In genomic region chr14:91311284-91311662, GRCh38 we compare ENCODE assay signal across 13 cellular contexts.
DNase-seq lines count a peak whose midpoint lies in the region; ATAC-seq and TF ChIP-seq lines count a peak whose summit lies in the region.
"Had no signal": no experiment of that assay in that cellular context is flagged by ENCODE, and none has a peak within 500 bp of the region (broad histone marks: within the 10 kb centered on the region; RNA-seq: fewer than 3 reads in every experiment).

No MANE protein-coding gene starts in this region.

- CTCF ChIA-PET in HCT116 (lab: Charles Lee): no interaction called here

- H2AK5ac ChIP-seq in neuronal stem cell (ENCODE audit: low read depth, low read length) (no peak overlapping the region), mesendoderm (ENCODE audit: low read length) (no peak overlapping the region)

- BruUV-seq in HCT116 (replicated peaks; lab: Mats Ljungman, UMichigan): no TSS peak

- H2BK12ac ChIP-seq in neuronal stem cell (ENCODE audit: low read length): no peak overlapping the region

- intact Hi-C loops in HCT116 (cut with micrococcal nuclease): no loop called here

- no peak overlapping the region for H4K8ac ChIP-seq in neuronal stem cell (ENCODE audit: low read depth, low read length)
- H4K8ac ChIP-seq in mesendoderm (ENCODE audit: low read depth, low read length): no peak overlapping the region

- no peak overlapping the region for H4K5ac ChIP-seq in mesendoderm (ENCODE audit: low read length)

- H3K56ac ChIP-seq in mesendoderm (ENCODE audit: low read length): no peak overlapping the region

- H2BK15ac ChIP-seq in neuronal stem cell (ENCODE audit: low read length): no peak overlapping the region
- no peak overlapping the region for H2BK15ac ChIP-seq in mesendoderm (replicated peaks; ENCODE audit: low read depth)

- H3K4me1 ChIP-seq in HCT116 (ENCODE audit: control insufficient read depth in 1 of 2, insufficient read depth in 2 of 2, low read length in 2 of 2) (peaks cover 0 to 8% of the 10 kb centered on the region in 2 experiments; a peak in 2 of 4 replicates), neuronal stem cell (ENCODE audit: control insufficient read depth in 2 of 2, insufficient read depth in 1 of 2, low read depth in 1 of 2, low read length in 2 of 2) (peaks cover 0 to 1% of the 10 kb centered on the region in 2 donors), mesendoderm (ENCODE audit: control insufficient read depth, low read depth, low read length) (no peaks in the 10 kb centered on the region), MM.1S (ENCODE audit: low read length) (peaks cover 5% of the 10 kb centered on the region)
- H3K4me1 ChIP-seq: gastrocnemius medialis had no signal

- no peak overlapping the region for H3K14ac ChIP-seq in neuronal stem cell (ENCODE audit: low read length)

- H3K4ac ChIP-seq in neuronal stem cell (ENCODE audit: low read length) (no peak overlapping the region), mesendoderm (ENCODE audit: low read depth, low read length) (no peak overlapping the region)

- DNase-seq in HCT116 (ENCODE audit: low read depth, low spot score) (no peak), T follicular helper cell (ENCODE audit: low read depth) (peak; percentile 28), neuronal stem cell (ENCODE audit: low spot score) (no peak), mesendoderm (no peak), NCI-H82 treated with DMSO at 0.1 percent for 48 hours (lab: John Stamatoyannopoulos, UW; ENCODE audit: unreplicated experiment) (no peak), MM.1S (no peak)
- peak; percentile 38 to 62 for DNase-seq in activated T-cell treated with anti-CD3 and anti-CD28 coated beads, Interleukin-2, amount 50 U/mL, for 72 hours
- DNase-seq: gastrocnemius medialis, NCI-H146, SK-N-SH had no signal

- no peak for TF ChIP-seq RAD21 in HCT116 (IDR thresholded peaks at IDR 0.05; ENCODE audit: low read depth)

- H3K27me3 Mint-ChIP-seq in activated T-cell treated with anti-CD3 and anti-CD28 coated beads, Interleukin-2, amount 50 U/mL, for 72 hours (ENCODE audit: low read depth): no peaks in the 10 kb centered on the region
- H3K27me3 Mint-ChIP-seq: brain had no signal

- peaks cover 4% of the 10 kb centered on the region; the same call in 1 of the 2 replicates for H3F3A ChIP-seq in MM.1S (ENCODE audit: insufficient read depth, low read length)

- H4K20me1 ChIP-seq in HCT116 (ENCODE audit: insufficient read depth) (no peaks in the 10 kb centered on the region), MM.1S (ENCODE audit: insufficient read depth, low read length) (no peaks in the 10 kb centered on the region)

- H3K27ac Mint-ChIP-seq in activated T-cell treated with anti-CD3 and anti-CD28 coated beads, Interleukin-2, amount 50 U/mL, for 72 hours: peak overlapping the region; percentile 78
- H3K27ac Mint-ChIP-seq: brain had no signal

- H3K9me3 ChIP-seq in HCT116 (ENCODE audit: control insufficient read depth in 1 of 2, insufficient read depth in 1 of 2, low read depth in 1 of 2, low read length in 2 of 2) (no peaks in the 10 kb centered on the region), neuronal stem cell (replicated peaks in 1 of 2; ENCODE audit: control insufficient read depth in 2 of 2, insufficient read depth in 1 of 2, low read depth in 1 of 2, low read length in 2 of 2) (peaks cover 13 to 33% of the 10 kb centered on the region in 2 donors), MM.1S (replicated peaks; ENCODE audit: insufficient read depth, low read length) (no peaks in the 10 kb centered on the region)
- H3K9me3 ChIP-seq: gastrocnemius medialis, SK-N-SH, vagina had no signal

- no CpG with 5 or more reads among the region's 5 CpGs for WGBS in neuronal stem cell (ENCODE audit: extremely low coverage in 2 of 2, insufficient read length in 2 of 2, insufficient replicate concordance in 1 of 2), 2 donors
- no CpG with 5 or more reads among the region's 5 CpGs for WGBS in mesendoderm (ENCODE audit: extremely low coverage, insufficient coverage, low lambda C conversion rate)

- H3K27me3 ChIP-seq in HCT116 (ENCODE audit: insufficient read depth, low read length): no peaks in the 10 kb centered on the region
- H3K27me3 ChIP-seq in neuronal stem cell (ENCODE audit: control insufficient read depth in 3 of 3, insufficient read depth in 3 of 3, low read depth in 1 of 3, low read length in 3 of 3): no peaks in the 10 kb centered on the region
- H3K27me3 ChIP-seq in mesendoderm (ENCODE audit: insufficient read depth, low read length, poor library complexity): no peaks in the 10 kb centered on the region
- H3K27me3 ChIP-seq in MM.1S (replicated peaks; ENCODE audit: insufficient read depth, low read length): no peaks in the 10 kb centered on the region
- H3K27me3 ChIP-seq: gastrocnemius medialis, vagina had no signal

- H2BK5ac ChIP-seq in neuronal stem cell (ENCODE audit: low read length) (no peak overlapping the region), mesendoderm (ENCODE audit: low read length) (no peak overlapping the region)

- peak overlapping the region; percentile 38 for H4K91ac ChIP-seq in neuronal stem cell (ENCODE audit: low read depth, low read length, poor library complexity)

- H3K23ac ChIP-seq in neuronal stem cell (ENCODE audit: low read depth, low read length, poor library complexity): peak overlapping the region; percentile 34
- H3K23ac ChIP-seq in mesendoderm (ENCODE audit: low read length): no peak overlapping the region

- H3K79me1 ChIP-seq in neuronal stem cell (ENCODE audit: low read depth, low read length): peaks cover 7% of the 10 kb centered on the region
- peaks cover 2% of the 10 kb centered on the region for H3K79me1 ChIP-seq in mesendoderm (ENCODE audit: low read length)

- H3K4me1 Mint-ChIP-seq in activated T-cell treated with anti-CD3 and anti-CD28 coated beads, Interleukin-2, amount 50 U/mL, for 72 hours (ENCODE audit: low read depth): peaks cover 70% of the 10 kb centered on the region
- H3K4me1 Mint-ChIP-seq: brain had no signal

- H3K79me2 ChIP-seq in HCT116 (ENCODE audit: insufficient read depth, low read length): no peaks in the 10 kb centered on the region
- no peaks in the 10 kb centered on the region for H3K79me2 ChIP-seq in mesendoderm (ENCODE audit: control insufficient read depth, insufficient read depth, low read length)
- peaks cover 92% of the 10 kb centered on the region for H3K79me2 ChIP-seq in MM.1S (ENCODE audit: low read length)

- H3K9me2 ChIP-seq in HCT116 (ENCODE audit: insufficient read depth) (no peaks in the 10 kb centered on the region), MM.1S (replicated peaks; ENCODE audit: insufficient read depth, low read length) (no peaks in the 10 kb centered on the region)
- H3K9me2 ChIP-seq: SK-N-SH had no signal

- TF ChIP-seq POLR2A in HCT116 (IDR thresholded peaks at IDR 0.05; ENCODE audit: borderline replicate concordance, extremely low read depth, insufficient read depth, insufficient read length): no peak

- peaks cover 29 to 46% of the 10 kb centered on the region in 2 donors for H3K36me3 Mint-ChIP-seq in activated T-cell treated with anti-CD3 and anti-CD28 coated beads, Interleukin-2, amount 50 U/mL, for 72 hours (ENCODE audit: insufficient read depth in 2 of 2)

- H3K9ac ChIP-seq in HCT116 (ENCODE audit: low read length) (no peak overlapping the region), neuronal stem cell (ENCODE audit: low read depth, low read length, poor library complexity) (peak overlapping the region; percentile 38), mesendoderm (ENCODE audit: low read length) (no peak overlapping the region), MM.1S (ENCODE audit: low read length) (no peak overlapping the region)
- H3K9ac ChIP-seq: SK-N-SH had no signal

- H3K4me3 Mint-ChIP-seq in activated T-cell treated with anti-CD3 and anti-CD28 coated beads, Interleukin-2, amount 50 U/mL, for 72 hours: peak overlapping the region; percentile 68 to 73
- H3K4me3 Mint-ChIP-seq: brain had no signal

- H3K4me3 ChIP-seq in HCT116 (replicated peaks in 1 of 2; ENCODE audit: low read depth in 1 of 2, low read length in 2 of 2): no peak overlapping the region
- H3K4me3 ChIP-seq in neuronal stem cell (ENCODE audit: low read length in 2 of 2): no peak overlapping the region
- no peak overlapping the region for H3K4me3 ChIP-seq in mesendoderm (ENCODE audit: low read length)
- no peak overlapping the region for H3K4me3 ChIP-seq in MM.1S (ENCODE audit: low read length)
- H3K4me3 ChIP-seq: gastrocnemius medialis, vagina had no signal

- no peak for TF ChIP-seq CTCF in HCT116 (IDR thresholded peaks at IDR 0.05 in 2 of 3, conservative IDR thresholded peaks at IDR 0.05 in 1 of 3; ENCODE audit: borderline replicate concordance in 1 of 3, insufficient read depth in 1 of 3, low read depth in 2 of 3, low read length in 2 of 3)
- TF ChIP-seq CTCF in MM.1S (IDR thresholded peaks at IDR 0.05; ENCODE audit: low read length): no peak

- H3K4me2 ChIP-seq in HCT116 (ENCODE audit: low read length): peak overlapping the region; percentile 21
- H3K4me2 ChIP-seq in neuronal stem cell (ENCODE audit: insufficient read depth, low read length, poor library complexity, severe bottlenecking): no peak overlapping the region
- H3K4me2 ChIP-seq in mesendoderm (ENCODE audit: low read length): no peak overlapping the region
- H3K4me2 ChIP-seq in MM.1S (ENCODE audit: low read depth, low read length): no peak overlapping the region
- H3K4me2 ChIP-seq: SK-N-SH had no signal

- H2AFZ ChIP-seq in HCT116 (ENCODE audit: low read depth, low read length, poor library complexity, severe bottlenecking) (no peak overlapping the region), neuronal stem cell (ENCODE audit: low read length) (no peak overlapping the region), MM.1S (ENCODE audit: low read length) (no peak overlapping the region)

- H2BK120ac ChIP-seq in neuronal stem cell (ENCODE audit: low read depth, low read length) (no peak overlapping the region), mesendoderm (ENCODE audit: low read depth, low read length) (no peak overlapping the region)

- RAD21 ChIA-PET in HCT116 (lab: Charles Lee; ENCODE audit: low non-redundant PET in 1 of 2, low total read pairs in 2 of 2, uncharacterized antibody in 2 of 2, unreplicated experiment in 2 of 2): no interaction called here

- H3K9me3 Mint-ChIP-seq in activated T-cell treated with anti-CD3 and anti-CD28 coated beads, Interleukin-2, amount 50 U/mL, for 72 hours: no peaks in the 10 kb centered on the region
- H3K9me3 Mint-ChIP-seq: brain had no signal

- no peak overlapping the region for H3K27ac ChIP-seq in HCT116 (ENCODE audit: low read depth, low read length)
- H3K27ac ChIP-seq in neuronal stem cell (replicated peaks; ENCODE audit: low read length): no peak overlapping the region
- no peak overlapping the region for H3K27ac ChIP-seq in mesendoderm (ENCODE audit: low read depth, low read length)
- no peak overlapping the region for H3K27ac ChIP-seq in MM.1S (ENCODE audit: low read length)
- H3K27ac ChIP-seq: gastrocnemius medialis, vagina had no signal

- ATAC-seq in HCT116: peak; percentile 63
- peak; percentile 25 to 58 for ATAC-seq in activated T-cell treated with anti-CD3 and anti-CD28 coated beads, Interleukin-2, amount 50 U/mL, for 72 hours (replicated peaks in 1 of 2)
- no peak for ATAC-seq in HG03342 (IDR thresholded peaks at IDR 0.05; ENCODE audit: unreplicated experiment)
- ATAC-seq: gastrocnemius medialis had no signal

- no peak overlapping the region for H3K18ac ChIP-seq in neuronal stem cell (ENCODE audit: low read length)
- no peak overlapping the region for H3K18ac ChIP-seq in mesendoderm (ENCODE audit: low read length)

- POLR2A ChIA-PET in HCT116 (lab: Charles Lee): no interaction called here

- peaks cover 8 to 13% of the 10 kb centered on the region in 2 experiments; a peak in 3 of 4 replicates for H3K36me3 ChIP-seq in HCT116 (ENCODE audit: control insufficient read depth in 1 of 2, insufficient read depth in 2 of 2, low read length in 2 of 2)
- peaks cover 73 to 99% of the 10 kb centered on the region in 2 donors for H3K36me3 ChIP-seq in neuronal stem cell (replicated peaks in 1 of 2; ENCODE audit: control insufficient read depth in 2 of 2, insufficient read depth in 2 of 2, low read length in 2 of 2)
- H3K36me3 ChIP-seq in mesendoderm (ENCODE audit: control insufficient read depth, insufficient read depth, low read length): peaks cover 19% of the 10 kb centered on the region
- H3K36me3 ChIP-seq in MM.1S (replicated peaks; ENCODE audit: insufficient read depth, low read length): peaks cover 8% of the 10 kb centered on the region; the same call in 1 of the 2 replicates
- H3K36me3 ChIP-seq: gastrocnemius medialis had no signal

Comparison
In these comparisons a context has a peak if more than half of its experiments do, and no peak if none do; other contexts are left out.
1. DNase-seq: peak in T follicular helper cell (single experiment) and activated T-cell treated with anti-CD3 and anti-CD28 coated beads, Interleukin-2, amount 50 U/mL, for 72 hours (2 of 2); none in HCT116 (single experiment), neuronal stem cell (single experiment), mesendoderm (single experiment), NCI-H82 treated with DMSO at 0.1 percent for 48 hours (single experiment) and MM.1S (single experiment).